Comparison of ENCODE assay signal across 8 cellular contexts in genomic region chr22:31616315-31616980, GRCh38. TPM values are rescaled to one million over a fixed set of nuclear protein-coding genes. Genes with fewer than 3 reads are reported as not detected.
DNase-seq lines count a peak whose midpoint lies in the region; ATAC-seq and TF ChIP-seq lines count a peak whose summit lies in the region.

No MANE protein-coding gene starts in this region.

- 89% methylated on average over 9 of the region's 9 CpGs for WGBS in mesenchymal stem cell

- peaks cover 11 to 59% of the 10 kb centered on the region in 2 donors for H3K36me3 Mint-ChIP-seq in CD4-positive, alpha-beta memory T cell

- no peak overlapping the region for H2BK12ac ChIP-seq in mesenchymal stem cell (ENCODE audit: low read length in 2 of 2)

- no peak overlapping the region for H2BK15ac ChIP-seq in mesenchymal stem cell (ENCODE audit: low read depth, poor library complexity, severe bottlenecking)

- H3K4me3 ChIP-seq in CD4-positive, alpha-beta memory T cell (ENCODE audit: low read length in 2 of 2): no peak overlapping the region
- H3K4me3 ChIP-seq in Panc1 (ENCODE audit: low read depth in 2 of 2, low read length in 2 of 2) (no peak overlapping the region), mesenchymal stem cell (ENCODE audit: insufficient read depth in 1 of 2, low read depth in 1 of 2, low read length in 2 of 2) (no peak overlapping the region)

- peaks cover 37% of the 10 kb centered on the region for H3K36me3 ChIP-seq in CD4-positive, alpha-beta memory T cell (ENCODE audit: insufficient read depth, low read length)
- no peaks in the 10 kb centered on the region for H3K36me3 ChIP-seq in Panc1 (ENCODE audit: control insufficient read depth, insufficient read depth, low read length)
- H3K36me3 ChIP-seq in mesenchymal stem cell (ENCODE audit: control insufficient read depth in 1 of 2, insufficient read depth in 2 of 2, low read depth in 1 of 2, low read length in 2 of 2): peaks cover 54 to 87% of the 10 kb centered on the region in 2 experiments

- no peak for DNase-seq in CD4-positive, alpha-beta memory T cell
- DNase-seq in Panc1 (ENCODE audit: low read depth, low spot score): no peak
- DNase-seq in left colon: peak in 1 of 2 donors; percentile 39
- DNase-seq in SKM-1 (lab: John Stamatoyannopoulos, UW; ENCODE audit: unreplicated experiment): no peak
- DNase-seq in mesenchymal stem cell: no peak
- no peak for DNase-seq in amniotic stem cell (lab: John Stamatoyannopoulos, UW)
- no peak for DNase-seq in activated CD8-positive, alpha-beta memory T cell treated with anti-CD3 and anti-CD28 coated beads, Interleukin-2, amount 50 U/mL, for 48 hours

- H3K23ac ChIP-seq in mesenchymal stem cell (ENCODE audit: low read length in 2 of 2): no peak overlapping the region

- H3K4me1 ChIP-seq in CD4-positive, alpha-beta memory T cell (ENCODE audit: insufficient read depth, low read length): peaks cover 15% of the 10 kb centered on the region
- H3K4me1 ChIP-seq in Panc1 (ENCODE audit: control insufficient read depth, insufficient read depth, low read length) (no peaks in the 10 kb centered on the region), mesenchymal stem cell (ENCODE audit: control insufficient read depth, insufficient read depth, low read depth, low read length) (no peaks in the 10 kb centered on the region)

- H2AK5ac ChIP-seq in mesenchymal stem cell (ENCODE audit: low read length, severe bottlenecking): no peak overlapping the region

- intact Hi-C loops in CD4-positive, alpha-beta memory T cell (cut with micrococcal nuclease): no loop called here
- intact Hi-C loops in Panc1 (cut with micrococcal nuclease; ENCODE audit: unreplicated experiment): no loop called here
- intact Hi-C loops in left colon (cut with DNase I, micrococcal nuclease): no loop called here

- peak overlapping the region; percentile 21 for H3K27ac ChIP-seq in CD4-positive, alpha-beta memory T cell (ENCODE audit: low read depth, low read length)
- no peak overlapping the region for H3K27ac ChIP-seq in Panc1 (ENCODE audit: low read length)
- H3K27ac ChIP-seq in mesenchymal stem cell (ENCODE audit: low read length, poor library complexity, severe bottlenecking): no peak overlapping the region

- in situ Hi-C loops in Panc1 (cut with HindIII; ENCODE audit: low pct_unique_long_range_greater_than_20kb, low sequenced_read_pairs): no loop called here

- H3K9ac ChIP-seq in mesenchymal stem cell (ENCODE audit: low read length): no peak overlapping the region

- no peak overlapping the region for H2BK120ac ChIP-seq in mesenchymal stem cell (ENCODE audit: low read depth, low read length)

- H3K4me1 Mint-ChIP-seq in CD4-positive, alpha-beta memory T cell: peaks cover 7 to 19% (median 14%) of the 10 kb centered on the region in 4 donors

- H3K9me3 Mint-ChIP-seq in CD4-positive, alpha-beta memory T cell: no peaks in the 10 kb centered on the region

- peak overlapping the region in 6 of 7 donors; percentile 43 to 91 (median 76) for H3K27ac Mint-ChIP-seq in CD4-positive, alpha-beta memory T cell

- H3K18ac ChIP-seq in mesenchymal stem cell (ENCODE audit: low read depth in 1 of 2, low read length in 2 of 2): peak overlapping the region in 1 of 2 experiments; percentile 1

- CTCF ChIA-PET in CD4-positive, alpha-beta memory T cell (lab: Charles Lee; ENCODE audit: partially characterized antibody): interaction anchor here (1.5 kb wide), 1 partner anchor 14 kb away, joined by 5 read pairs; no protein-coding TSS in a partner anchor
- CTCF ChIA-PET in Panc1 (lab: Charles Lee): no interaction called here

- H3K9me3 ChIP-seq in CD4-positive, alpha-beta memory T cell (ENCODE audit: control insufficient read depth in 1 of 2, low read length in 2 of 2): no peaks in the 10 kb centered on the region
- H3K9me3 ChIP-seq in Panc1 (ENCODE audit: control insufficient read depth, insufficient read depth, low read depth, low read length): no peaks in the 10 kb centered on the region
- H3K9me3 ChIP-seq in mesenchymal stem cell (ENCODE audit: control insufficient read depth, low read length): no peaks in the 10 kb centered on the region

- no peaks in the 10 kb centered on the region for H3K27me3 Mint-ChIP-seq in CD4-positive, alpha-beta memory T cell

- BruUV-seq in Panc1 (replicated peaks; lab: Mats Ljungman, UMichigan): no TSS peak

- POLR2A ChIA-PET in CD4-positive, alpha-beta memory T cell (lab: Charles Lee; ENCODE audit: partially characterized antibody): interaction anchor here (0.5 to 0.6 kb wide), 2 partner anchors 14 to 260 kb away, joined by 3 read pairs; no protein-coding TSS in a partner anchor
- POLR2A ChIA-PET in Panc1 (lab: Charles Lee): interaction anchor here (0.5 kb wide), 1 partner anchor 23 kb away, joined by 4 read pairs; no protein-coding TSS in a partner anchor

- no peak overlapping the region for H2AFZ ChIP-seq in mesenchymal stem cell (ENCODE audit: low read depth, low read length)

- no peak overlapping the region for H3K14ac ChIP-seq in mesenchymal stem cell (ENCODE audit: low read length in 2 of 2)

- no peak overlapping the region for H2BK5ac ChIP-seq in mesenchymal stem cell (ENCODE audit: low read depth, low read length, poor library complexity, severe bottlenecking)

- ATAC-seq in GM19455 (IDR thresholded peaks at IDR 0.05; ENCODE audit: unreplicated experiment) (peak; percentile 48), Panc1 (peak; percentile 9; the same call in 1 of the 2 replicates), left colon (peak; percentile 64)

- H3K4me2 ChIP-seq in mesenchymal stem cell (ENCODE audit: low read length, poor library complexity, severe bottlenecking): no peak overlapping the region

- H4K91ac ChIP-seq in mesenchymal stem cell (ENCODE audit: low read length): no peak overlapping the region

- peaks cover 14% of the 10 kb centered on the region for H3K79me1 ChIP-seq in mesenchymal stem cell (replicated peaks; ENCODE audit: low read length, poor library complexity, severe bottlenecking)

- TF ChIP-seq CTCF in Panc1 (IDR thresholded peaks at IDR 0.05): no peak

- no peaks in the 10 kb centered on the region for H3K27me3 ChIP-seq in CD4-positive, alpha-beta memory T cell (ENCODE audit: insufficient read depth, low read length)
- H3K27me3 ChIP-seq in Panc1 (ENCODE audit: control insufficient read depth, insufficient read depth, low read length) (no peaks in the 10 kb centered on the region), mesenchymal stem cell (ENCODE audit: control insufficient read depth in 1 of 2, insufficient read depth in 1 of 2, low read length in 2 of 2) (no peaks in the 10 kb centered on the region)

- H4K8ac ChIP-seq in mesenchymal stem cell (ENCODE audit: low read length): no peak overlapping the region

- H3K4ac ChIP-seq in mesenchymal stem cell (ENCODE audit: low read depth in 1 of 2, low read length in 2 of 2): no peak overlapping the region

- H3K4me3 Mint-ChIP-seq in CD4-positive, alpha-beta memory T cell: no peak overlapping the region

RNA-seq across cellular contexts. Expression of gene PISD, which starts 45.6 kb away (rescaled TPM):
- 10 to 100 TPM; 34.3 to 35.4 TPM for total RNA-seq in CD4-positive, alpha-beta memory T cell
- 10 to 100 TPM; 16.7 to 27.3 TPM for polyA plus RNA-seq in CD4-positive, alpha-beta memory T cell
- 33.8 TPM for total RNA-seq in Panc1 (2021; ENCODE audit: unreplicated experiment)
- polyA plus RNA-seq in Panc1 (2012; ENCODE audit: insufficient read length): 27.8 TPM
- total RNA-seq in left colon: 10 to 100 TPM; 32.9 to 35.5 TPM
- polyA plus RNA-seq in mesenchymal stem cell (2013, experiment 1 of 2): 31.5 TPM
- polyA plus RNA-seq in mesenchymal stem cell (2013, experiment 2 of 2): 31.2 TPM

Comparison
In these comparisons a context has a peak if more than half of its experiments do, and no peak if none do; other contexts are left out.
1. ATAC-seq: peak in every context shown above with its lines; median percentile 64 in left colon; 48 in GM19455; 9 in Panc1.